ENCODE assay signal across 15 cellular contexts in the genomic region with DNA sequence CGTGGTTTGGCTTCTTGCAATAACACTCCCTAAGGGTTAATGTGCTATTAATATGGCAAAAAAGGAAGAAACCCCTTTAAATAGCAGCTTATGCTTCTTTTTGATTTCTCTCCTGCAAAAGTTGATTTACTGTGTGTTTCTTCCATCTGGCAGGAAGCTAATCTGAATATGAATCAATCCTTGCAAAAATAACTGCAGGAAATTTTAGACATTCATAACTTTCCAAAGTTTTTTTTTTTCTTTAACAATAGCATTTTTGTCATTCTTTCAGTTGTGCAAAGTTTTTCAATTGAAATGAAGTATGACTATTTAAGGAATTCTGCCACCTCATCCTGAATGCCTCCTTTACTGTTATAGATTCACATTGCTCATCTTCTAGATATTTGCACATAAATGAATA.
A peak's percentile ranks its signal among the peaks of the same experiment; 100 is the strongest.
DNase-seq lines count a peak whose midpoint lies in the region; ATAC-seq and TF ChIP-seq lines count a peak whose summit lies in the region.
"Had no signal": no experiment of that assay in that cellular context is flagged by ENCODE, and none has a peak within 500 bp of the region (broad histone marks: within the 10 kb centered on the region; RNA-seq: fewer than 3 reads in every experiment).

No MANE protein-coding gene starts in this region.

- no peaks in the 10 kb centered on the region for H3K27me3 ChIP-seq in ACC112 (ENCODE audit: insufficient read depth, low read length)
- H3K27me3 ChIP-seq in ovary = no peaks in the 10 kb centered on the region
- no peaks in the 10 kb centered on the region for H3K27me3 ChIP-seq in transverse colon

- DNase-seq in HS-5 (ENCODE audit: low read depth) = peak; percentile 61
- peak; percentile 46 for DNase-seq in astrocyte of the spinal cord (ENCODE audit: low read depth, low spot score)
- peak; percentile 4 for DNase-seq in hepatic stellate cell (ENCODE audit: low spot score)
- no peak for DNase-seq in ovary
- DNase-seq in iPS-NIHi7 (ENCODE audit: extremely low spot score) = no peak
- DNase-seq in transverse colon = no peak
- DNase-seq: activated B cell treated with CpG ODN at 0.5 μM for 24 hours; NCI-H1436 treated with DMSO at 0.1 percent for 48 hours; NCI-H510A treated with DMSO at 0.1 percent for 48 hours; stimulated activated CD4-positive, alpha-beta T cell treated with anti-CD3 and anti-CD28 coated beads, Interleukin-4, amount 100 ng/mL, for 4 hours; T-helper 1 cell had no signal

- intact Hi-C loops in ovary (cut with DNase I) = no loop called here
- intact Hi-C loops in transverse colon (cut with DNase I; ENCODE audit: low total_unique reads) = no loop called here

- H3K27ac ChIP-seq in ACC112 (ENCODE audit: low read depth, low read length) = peak overlapping the region; percentile 89
- no peak overlapping the region for H3K27ac ChIP-seq in ovary
- no peak overlapping the region for H3K27ac ChIP-seq in transverse colon

- no peak for TF ChIP-seq POLR2A in ovary (IDR thresholded peaks at IDR 0.05)
- TF ChIP-seq POLR2A in transverse colon (IDR thresholded peaks at IDR 0.05) = no peak

- H3K36me3 ChIP-seq in ACC112 (ENCODE audit: insufficient read depth, low read length) (no peaks in the 10 kb centered on the region), ovary (no peaks in the 10 kb centered on the region), transverse colon (no peaks in the 10 kb centered on the region)
- H3K36me3 ChIP-seq: HAP-1 had no signal

- no peak for TF ChIP-seq CTCF in astrocyte of the spinal cord (IDR thresholded peaks at IDR 0.05; ENCODE audit: low read depth, low read length)
- no peak for TF ChIP-seq CTCF in ovary (IDR thresholded peaks at IDR 0.05)
- TF ChIP-seq CTCF in transverse colon (IDR thresholded peaks at IDR 0.05) = no peak

- no peaks in the 10 kb centered on the region for H3K4me1 Mint-ChIP-seq in stimulated activated memory B cell treated with anti-CD40 and anti-IgM and Interleukin-4, amounts not matched to agents 10 μg/mL and 1 μg/mL and 100 μg/mL, for 72 hours
- H3K4me1 Mint-ChIP-seq: activated B cell treated with CpG ODN at 0.5 μM for 24 hours had no signal

- H3K27me3 Mint-ChIP-seq in stimulated activated memory B cell treated with anti-CD40 and anti-IgM and Interleukin-4, amounts not matched to agents 10 μg/mL and 1 μg/mL and 100 μg/mL, for 72 hours = no peaks in the 10 kb centered on the region
- H3K27me3 Mint-ChIP-seq: activated B cell treated with CpG ODN at 0.5 μM for 24 hours; natural killer cell treated with Interleukin-12 subunit alpha and Interleukin-12 subunit beta and Interleukin-15 and Interleukin-18, amount 100 ng/mL, for 72 hours had no signal

- no peaks in the 10 kb centered on the region for H3K9me3 Mint-ChIP-seq in stimulated activated memory B cell treated with anti-CD40 and anti-IgM and Interleukin-4, amounts not matched to agents 10 μg/mL and 1 μg/mL and 100 μg/mL, for 72 hours
- H3K9me3 Mint-ChIP-seq: activated B cell treated with CpG ODN at 0.5 μM for 24 hours; natural killer cell treated with Interleukin-12 subunit alpha and Interleukin-12 subunit beta and Interleukin-15 and Interleukin-18, amount 100 ng/mL, for 72 hours had no signal

- TF ChIP-seq EP300 in ovary (IDR thresholded peaks at IDR 0.05) (no peak), transverse colon (IDR thresholded peaks at IDR 0.05; ENCODE audit: low read depth) (no peak)

- ATAC-seq in stimulated activated memory B cell treated with anti-CD40 and anti-IgM and Interleukin-4, amounts not matched to agents 10 μg/mL and 1 μg/mL and 100 μg/mL, for 72 hours = no peak
- ATAC-seq: natural killer cell treated with Interleukin-12 subunit alpha and Interleukin-12 subunit beta and Interleukin-15 and Interleukin-18, amount 100 ng/mL, for 72 hours had no signal

- H3K4me3 ChIP-seq in ACC112 (ENCODE audit: low read depth, low read length) (no peak overlapping the region), astrocyte of the spinal cord (ENCODE audit: low read depth, low read length) (no peak overlapping the region), ovary (no peak overlapping the region), transverse colon (no peak overlapping the region)
- H3K4me3 ChIP-seq: HAP-1 had no signal

- no peak overlapping the region for H3K4me3 Mint-ChIP-seq in stimulated activated memory B cell treated with anti-CD40 and anti-IgM and Interleukin-4, amounts not matched to agents 10 μg/mL and 1 μg/mL and 100 μg/mL, for 72 hours
- H3K4me3 Mint-ChIP-seq: activated B cell treated with CpG ODN at 0.5 μM for 24 hours; natural killer cell treated with Interleukin-12 subunit alpha and Interleukin-12 subunit beta and Interleukin-15 and Interleukin-18, amount 100 ng/mL, for 72 hours had no signal

- H3K9me3 ChIP-seq in ovary (no peaks in the 10 kb centered on the region), transverse colon (no peaks in the 10 kb centered on the region)
- H3K9me3 ChIP-seq: HAP-1 had no signal

- H3K36me3 Mint-ChIP-seq in stimulated activated memory B cell treated with anti-CD40 and anti-IgM and Interleukin-4, amounts not matched to agents 10 μg/mL and 1 μg/mL and 100 μg/mL, for 72 hours = no peaks in the 10 kb centered on the region

- WGBS in ovary, 3 donors = 20 to 26% (median 25%) methylated on average over 1 of the region's 1 CpG
- 0 to 36% methylated on average over 1 of the region's 1 CpG for WGBS in transverse colon (ENCODE audit: low coverage in 1 of 2), 2 donors

- in situ Hi-C loops in astrocyte of the spinal cord (cut with HindIII; ENCODE audit: low sequenced_read_pairs) = no loop called here
- in situ Hi-C loops in transverse colon (cut with MboI; ENCODE audit: low pct_ligation_motif_present in 1 of 4, low pct_unique_long_range_greater_than_20kb in 1 of 4, low sequenced_read_pairs in 3 of 4) = loop anchor here in 1 of 4 donors (25.0 kb wide), 1 partner anchor 193 kb away; no protein-coding TSS in a partner anchor

- no peaks in the 10 kb centered on the region for H3K79me2 ChIP-seq in ACC112 (ENCODE audit: control insufficient read depth, insufficient read depth, low read length, unreplicated experiment)

- peaks cover 11% of the 10 kb centered on the region for H3K4me1 ChIP-seq in ACC112 (ENCODE audit: control insufficient read depth, insufficient read depth, low read length, unreplicated experiment)
- H3K4me1 ChIP-seq in ovary (ENCODE audit: insufficient read depth) = no peaks in the 10 kb centered on the region
- no peaks in the 10 kb centered on the region for H3K4me1 ChIP-seq in transverse colon

- H3K27ac Mint-ChIP-seq in stimulated activated memory B cell treated with anti-CD40 and anti-IgM and Interleukin-4, amounts not matched to agents 10 μg/mL and 1 μg/mL and 100 μg/mL, for 72 hours = no peak overlapping the region
- H3K27ac Mint-ChIP-seq: activated B cell treated with CpG ODN at 0.5 μM for 24 hours; natural killer cell treated with Interleukin-12 subunit alpha and Interleukin-12 subunit beta and Interleukin-15 and Interleukin-18, amount 100 ng/mL, for 72 hours had no signal

- no peak overlapping the region for H2AFZ ChIP-seq in ACC112 (ENCODE audit: low read length, unreplicated experiment)

Comparison
In these comparisons a context has a peak if more than half of its experiments do, and no peak if none do; other contexts are left out.
1. DNase-seq: peak in HS-5 (single experiment), astrocyte of the spinal cord (single experiment) and hepatic stellate cell (single experiment); none in ovary (0 of 5), iPS-NIHi7 (single experiment) and transverse colon (single experiment).